ENCODE assay signal across 12 cellular contexts in genomic region chr15:31336943-31337295, GRCh38. TPM values are rescaled to one million over a fixed set of nuclear protein-coding genes. Genes with fewer than 3 reads are reported as not detected.
DNase-seq lines count a peak whose midpoint lies in the region; ATAC-seq, FAIRE-seq and TF ChIP-seq lines count a peak whose summit lies in the region.
"Had no signal": no experiment of that assay in that cellular context is flagged by ENCODE, and none has a peak within 500 bp of the region (broad histone marks: within the 10 kb centered on the region; RNA-seq: fewer than 3 reads in every experiment).

No MANE protein-coding gene starts in this region.

- peak overlapping the region in 1 of 2 donors; percentile 2 for H3K4me3 ChIP-seq in kidney (ENCODE audit: low read length in 2 of 2)
- H3K4me3 ChIP-seq: GM23248, testis had no signal

- FAIRE-seq in kidney (lab: Jason Lieb, UNC): no peak

- no peaks in the 10 kb centered on the region for H3K36me3 ChIP-seq in kidney (ENCODE audit: control insufficient read depth in 1 of 2, insufficient read depth in 2 of 2, low read length in 2 of 2)

- no peak overlapping the region for H3K4me3 Mint-ChIP-seq in activated naive CD4-positive, alpha-beta T cell treated with anti-CD3 and anti-CD28 coated beads, Interleukin-2, amount 50 U/mL, for 24 hours
- peak overlapping the region; percentile 71 for H3K4me3 Mint-ChIP-seq in T-helper 17 cell

- H3K4me1 Mint-ChIP-seq in activated naive CD4-positive, alpha-beta T cell treated with anti-CD3 and anti-CD28 coated beads, Interleukin-2, amount 50 U/mL, for 24 hours: peaks cover 98% of the 10 kb centered on the region
- peaks cover 67% of the 10 kb centered on the region for H3K4me1 Mint-ChIP-seq in T-helper 17 cell

- no peak for DNase-seq in activated naive CD4-positive, alpha-beta T cell (lab: John Stamatoyannopoulos, UW)
- DNase-seq in T-helper 17 cell (no peak), kidney (peak; percentile 39), GF-D8 (lab: John Stamatoyannopoulos, UW) (no peak), GOT3 (lab: John Stamatoyannopoulos, UW) (no peak)
- DNase-seq: GM23248; NCI-H2029 treated with DMSO at 0.1 percent for 48 hours; stimulated activated CD4-positive, alpha-beta T cell treated with anti-CD3 and anti-CD28 coated beads, Interleukin-4, amount 100 ng/mL, for 1 hour; testis had no signal

- TF ChIP-seq CTCF in kidney (IDR thresholded peaks at IDR 0.05; ENCODE audit: borderline replicate concordance, extremely low read depth, insufficient read depth): no peak

- H3K36me3 Mint-ChIP-seq in activated naive CD4-positive, alpha-beta T cell treated with anti-CD3 and anti-CD28 coated beads, Interleukin-2, amount 50 U/mL, for 24 hours: no peaks in the 10 kb centered on the region
- peaks cover 4% of the 10 kb centered on the region for H3K36me3 Mint-ChIP-seq in T-helper 17 cell (ENCODE audit: low read depth)

- intact Hi-C loops in kidney (cut with DNase I): no loop called here

- ATAC-seq in T-helper 17 cell (no peak), SK-N-SH treated with all-trans-retinoic acid at 6 μM for 48 hours (no peak)

- no peaks in the 10 kb centered on the region for H3K27me3 Mint-ChIP-seq in activated naive CD4-positive, alpha-beta T cell treated with anti-CD3 and anti-CD28 coated beads, Interleukin-2, amount 50 U/mL, for 24 hours
- H3K27me3 Mint-ChIP-seq in T-helper 17 cell: no peaks in the 10 kb centered on the region

- H3K9ac ChIP-seq in kidney (ENCODE audit: low read length in 2 of 2): no peak overlapping the region
- H3K9ac ChIP-seq: GM23248 had no signal

- peaks cover 78 to 88% of the 10 kb centered on the region in 2 donors for H3K4me1 ChIP-seq in kidney (ENCODE audit: control insufficient read depth in 1 of 2, insufficient read depth in 1 of 2, low read depth in 1 of 2, low read length in 2 of 2)

- peak overlapping the region; percentile 77 for H3K27ac Mint-ChIP-seq in activated naive CD4-positive, alpha-beta T cell treated with anti-CD3 and anti-CD28 coated beads, Interleukin-2, amount 50 U/mL, for 24 hours
- peak overlapping the region; percentile 93 for H3K27ac Mint-ChIP-seq in T-helper 17 cell

- no peaks in the 10 kb centered on the region for H3K9me3 ChIP-seq in T-helper 17 cell (ENCODE audit: control insufficient read depth, low read length, poor library complexity, severe bottlenecking)
- no peaks in the 10 kb centered on the region for H3K9me3 ChIP-seq in kidney (ENCODE audit: control insufficient read depth in 1 of 2, low read length in 2 of 2)
- H3K9me3 ChIP-seq: testis had no signal

- no peaks in the 10 kb centered on the region for H3K9me3 Mint-ChIP-seq in activated naive CD4-positive, alpha-beta T cell treated with anti-CD3 and anti-CD28 coated beads, Interleukin-2, amount 50 U/mL, for 24 hours

- H3K27ac ChIP-seq in kidney (ENCODE audit: low read depth in 2 of 2, low read length in 2 of 2): peak overlapping the region in 1 of 2 donors; percentile 59
- H3K27ac ChIP-seq in temporal lobe (ENCODE audit: low read depth, low read length): peak overlapping the region; percentile 58
- H3K27ac ChIP-seq: GM23248 had no signal

TF ChIP-seq in SK-N-SH treated with all-trans-retinoic acid at 6 μM for 48 hours, 23 proteins besides CTCF, POLR2A, EP300 and RAD21:
- TF ChIP-seq PATZ1 (CRISPR knock-in tag; IDR thresholded peaks at IDR 0.05; ENCODE audit: borderline replicate concordance): no peak
- no peak for TF ChIP-seq ISL1 (CRISPR knock-in tag; IDR thresholded peaks at IDR 0.05)
- no peak for TF ChIP-seq ZNF8 (CRISPR knock-in tag; IDR thresholded peaks at IDR 0.05)
- no peak for TF ChIP-seq PPARA (CRISPR knock-in tag; IDR thresholded peaks at IDR 0.05; ENCODE audit: borderline replicate concordance)
- TF ChIP-seq ZFP3 (CRISPR knock-in tag; IDR thresholded peaks at IDR 0.05): no peak

RNA-seq across cellular contexts. Expression of gene KLF13, which starts 10.3 kb away (rescaled TPM):
- 100 to 1,000 TPM; 184 to 226 TPM for total RNA-seq in T-helper 17 cell
- 123 TPM for total RNA-seq in kidney
- polyA plus RNA-seq in kidney (ENCODE audit: insufficient read depth, low read depth, low replicate concordance): 55.5 TPM
- 27.8 TPM for total RNA-seq in temporal lobe
